ENCODE assay signal across 8 cellular contexts in genomic region chr21:23452384-23453083, GRCh38.
DNase-seq lines count a peak whose midpoint lies in the region; ATAC-seq, FAIRE-seq and TF ChIP-seq lines count a peak whose summit lies in the region.

No MANE protein-coding gene starts in this region.

- peak; percentile 50 for FAIRE-seq in urothelium cell line (lab: Jason Lieb, UNC)

- H3K9me3 ChIP-seq in heart left ventricle = no peaks in the 10 kb centered on the region

- intact Hi-C loops in left ventricle myocardium superior (cut with micrococcal nuclease) (no loop called here), heart left ventricle (cut with DNase I) (no loop called here)

- no peaks in the 10 kb centered on the region for H3K27me3 Mint-ChIP-seq in activated CD8-positive, alpha-beta T cell treated with anti-CD3 and anti-CD28 coated beads, Interleukin-2, amount 10 ng/mL, durations not matched to agents 7 days and 5 days (ENCODE audit: low read depth)

- WGBS in heart left ventricle, 4 donors = 37 to 47% (median 43%) methylated on average over 18 to 19 of the region's 19 CpGs

- ATAC-seq in left ventricle myocardium superior (no peak), heart left ventricle (no peak), HG03342 (IDR thresholded peaks at IDR 0.05; ENCODE audit: unreplicated experiment) (peak; percentile 63)
- no peak for ATAC-seq in activated CD8-positive, alpha-beta T cell treated with anti-CD3 and anti-CD28 coated beads, Interleukin-2, amount 10 ng/mL, durations not matched to agents 7 days and 5 days

- H3K27ac Mint-ChIP-seq in activated CD8-positive, alpha-beta T cell treated with anti-CD3 and anti-CD28 coated beads, Interleukin-2, amount 10 ng/mL, durations not matched to agents 7 days and 5 days = no peak overlapping the region

- no peak overlapping the region for H3K4me3 Mint-ChIP-seq in activated CD8-positive, alpha-beta T cell treated with anti-CD3 and anti-CD28 coated beads, Interleukin-2, amount 10 ng/mL, durations not matched to agents 7 days and 5 days

- POLR2A ChIA-PET in activated CD8-positive, alpha-beta T cell treated with anti-CD3 and anti-CD28 coated beads, Interleukin-2, amount 10 ng/mL, durations not matched to agents 7 days and 5 days (lab: Charles Lee) = no interaction called here

- no peaks in the 10 kb centered on the region for H3K36me3 ChIP-seq in heart left ventricle

- TF ChIP-seq POLR2A in heart left ventricle (IDR thresholded peaks at IDR 0.05) = no peak

- no peaks in the 10 kb centered on the region for H3K4me1 ChIP-seq in heart left ventricle

- H3K9me3 Mint-ChIP-seq in activated CD8-positive, alpha-beta T cell treated with anti-CD3 and anti-CD28 coated beads, Interleukin-2, amount 10 ng/mL, durations not matched to agents 7 days and 5 days (ENCODE audit: insufficient read depth) = no peaks in the 10 kb centered on the region

- H3K4me1 Mint-ChIP-seq in activated CD8-positive, alpha-beta T cell treated with anti-CD3 and anti-CD28 coated beads, Interleukin-2, amount 10 ng/mL, durations not matched to agents 7 days and 5 days (ENCODE audit: low read depth) = no peaks in the 10 kb centered on the region

- H3K4me3 ChIP-seq in heart left ventricle = no peak overlapping the region

- no peak overlapping the region for H3K27ac ChIP-seq in heart left ventricle

- H3K36me3 Mint-ChIP-seq in activated CD8-positive, alpha-beta T cell treated with anti-CD3 and anti-CD28 coated beads, Interleukin-2, amount 10 ng/mL, durations not matched to agents 7 days and 5 days (ENCODE audit: low read depth) = no peaks in the 10 kb centered on the region

- peak in 4 of 12 donors; percentile 10 to 20 (median 17) for TF ChIP-seq CTCF in heart left ventricle (IDR thresholded peaks at IDR 0.05)

- no peaks in the 10 kb centered on the region for H3K27me3 ChIP-seq in heart left ventricle

- CTCF ChIA-PET in activated CD8-positive, alpha-beta T cell treated with anti-CD3 and anti-CD28 coated beads, Interleukin-2, amount 10 ng/mL, durations not matched to agents 7 days and 5 days (lab: Charles Lee) = no interaction called here

- DNase-seq in left ventricle myocardium superior (peak; percentile 13), heart left ventricle (no peak), urothelium cell line (ENCODE audit: low spot score) (peak; percentile 23), NCI-H2227 treated with DMSO at 0.1 percent for 48 hours (lab: John Stamatoyannopoulos, UW) (no peak)
- peak; percentile 26 for DNase-seq in activated CD8-positive, alpha-beta T cell treated with anti-CD3 and anti-CD28 coated beads, Interleukin-2, amount 10 ng/mL, durations not matched to agents 7 days and 5 days
- no peak for DNase-seq in activated naive CD4-positive, alpha-beta T cell treated with anti-CD3 and anti-CD28 coated beads, Interleukin-2, amount 50 U/mL, for 16 hours
- no peak for DNase-seq in stimulated activated naive CD4-positive, alpha-beta T cell (lab: John Stamatoyannopoulos, UW)

Comparison
In these comparisons a context has a peak if more than half of its experiments do, and no peak if none do; other contexts are left out.
1. DNase-seq: peak in left ventricle myocardium superior (single experiment), activated CD8-positive, alpha-beta T cell treated with anti-CD3 and anti-CD28 coated beads, Interleukin-2, amount 10 ng/mL, durations not matched to agents 7 days and 5 days (single experiment) and urothelium cell line (single experiment); none in heart left ventricle (0 of 5), NCI-H2227 treated with DMSO at 0.1 percent for 48 hours (single experiment), activated naive CD4-positive, alpha-beta T cell treated with anti-CD3 and anti-CD28 coated beads, Interleukin-2, amount 50 U/mL, for 16 hours (single experiment) and stimulated activated naive CD4-positive, alpha-beta T cell (0 of 6).